18 cellular contexts compared by ENCODE assay signal in genomic region chr2:188931361-188931760, GRCh38. TPM values are rescaled to one million over a fixed set of nuclear protein-coding genes. Genes with fewer than 3 reads are reported as not detected.
DNase-seq lines count a peak whose midpoint lies in the region; ATAC-seq and TF ChIP-seq lines count a peak whose summit lies in the region.
"Had no signal": no experiment of that assay in that cellular context is flagged by ENCODE, and none has a peak within 500 bp of the region (broad histone marks: within the 10 kb centered on the region; RNA-seq: fewer than 3 reads in every experiment).

No MANE protein-coding gene starts in this region.

- peak overlapping the region; percentile 70 for H3K4me3 ChIP-seq in adipocyte (ENCODE audit: low read length)
- no peak overlapping the region for H3K4me3 ChIP-seq in fibroblast of pulmonary artery (replicated peaks; ENCODE audit: low read depth, low read length)
- H3K4me3 ChIP-seq in suprapubic skin, result no peak overlapping the region

- H3K4me1 ChIP-seq in adipocyte (ENCODE audit: control insufficient read depth, insufficient read depth, low read length) (peaks cover 10% of the 10 kb centered on the region), suprapubic skin (no peaks in the 10 kb centered on the region)

- H3K9me3 ChIP-seq in adipocyte (ENCODE audit: control insufficient read depth, low read length) (peaks cover 29% of the 10 kb centered on the region), suprapubic skin (no peaks in the 10 kb centered on the region)

- H3K9ac ChIP-seq in adipocyte (ENCODE audit: low read length), result peak overlapping the region; percentile 83

- H3K27me3 ChIP-seq in adipocyte (replicated peaks; ENCODE audit: control insufficient read depth, insufficient read depth, low read length) (no peaks in the 10 kb centered on the region), suprapubic skin (no peaks in the 10 kb centered on the region)

- DNase-seq in GM03348 (ENCODE audit: low spot score), result peak; percentile 45
- DNase-seq in adipocyte (ENCODE audit: low read depth), result peak; percentile 56
- peak; percentile 17 for DNase-seq in fibroblast of pulmonary artery (ENCODE audit: low read depth)
- DNase-seq in suprapubic skin (ENCODE audit: low spot score in 2 of 2), result no peak
- DNase-seq in posterior vena cava (ENCODE audit: low spot score), result no peak
- DNase-seq in NCI-H446 (lab: John Stamatoyannopoulos, UW), result no peak
- DNase-seq: DND-41, GDM1, H7, KG1, NCI-H1436, NCI-H2029, NCI-H2171, NCI-H748 treated with DMSO at 0.1 percent for 48 hours, PC-3 had no signal

- intact Hi-C loops in posterior vena cava (cut with DNase I), result no loop called here

- TF ChIP-seq POLR2A in suprapubic skin (IDR thresholded peaks at IDR 0.05), result no peak

- ATAC-seq in HG03097 (IDR thresholded peaks at IDR 0.05; ENCODE audit: low FRiP score, unreplicated experiment), result no peak
- ATAC-seq: PC-3 had no signal

- no peak for TF ChIP-seq EP300 in suprapubic skin (IDR thresholded peaks at IDR 0.05)

- peak overlapping the region; percentile 34 for H3K27ac ChIP-seq in suprapubic skin
- H3K27ac ChIP-seq: C4-2B, RWPE1 had no signal

- H3K36me3 ChIP-seq in adipocyte (ENCODE audit: control insufficient read depth, insufficient read depth, low read length, severe bottlenecking) (no peaks in the 10 kb centered on the region), suprapubic skin (no peaks in the 10 kb centered on the region)

- TF ChIP-seq CTCF in fibroblast of pulmonary artery (IDR thresholded peaks at IDR 0.05; ENCODE audit: low read length, missing control alignments) (no peak), suprapubic skin (IDR thresholded peaks at IDR 0.05) (no peak)

RNA-seq across cellular contexts. Expression of gene COL3A1, which starts 42.8 kb away (rescaled TPM):
- 10 to 100 TPM; 19.2 to 73.2 (median 54.9) TPM for total RNA-seq in suprapubic skin
- 1,000 to 10,000 TPM in 1 of 2 donors, 100 to 1,000 TPM in 1; 826 to 2,244 TPM for total RNA-seq in posterior vena cava
- total RNA-seq: H7 had no signal

Comparison
In these comparisons a context has a peak if more than half of its experiments do, and no peak if none do; other contexts are left out.
1. DNase-seq: peak in GM03348 (single experiment), adipocyte (single experiment) and fibroblast of pulmonary artery (single experiment); none in suprapubic skin (0 of 2), posterior vena cava (single experiment) and NCI-H446 (0 of 2).
2. RNA of gene COL3A1, which starts 42.8 kb away (total RNA-seq): 826 to 2,244 TPM in posterior vena cava; 19.2 to 73.2 TPM in suprapubic skin; every median in the first group is over 10 times any median in the second.